8 cellular contexts compared by ENCODE assay signal in genomic region chr11:206002-206384, GRCh38. TPM values are rescaled to one million over a fixed set of nuclear protein-coding genes. Genes with fewer than 3 reads are reported as not detected.
DNase-seq lines count a peak whose midpoint lies in the region; ATAC-seq and TF ChIP-seq lines count a peak whose summit lies in the region.

No MANE protein-coding gene starts in this region.

- ATAC-seq in sciatic nerve = no peak

- DNase-seq in activated naive CD4-positive, alpha-beta T cell treated with Interleukin-2 at 50 U/mL for 16 hours = peak; percentile 1
- no peak for DNase-seq in activated naive CD4-positive, alpha-beta T cell treated with anti-CD3 and anti-CD28 coated beads, Interleukin-2, amount 50 U/mL, for 16 hours
- no peak for DNase-seq in MCF 10A (ENCODE audit: unreplicated experiment)
- no peak for DNase-seq in mesendoderm
- DNase-seq in uterus = peak in 1 of 2 donors; percentile 19
- DNase-seq in sciatic nerve (ENCODE audit: low spot score) = no peak
- no peak for DNase-seq in LoVo (ENCODE audit: low spot score)
- no peak for DNase-seq in stimulated activated CD4-positive, alpha-beta T cell treated with anti-CD3 and anti-CD28 coated beads, Interleukin-12 subunit alpha, Interleukin-12 subunit beta, amount 100 ng/mL, for 4 hours

- H3K79me2 ChIP-seq in mesendoderm (ENCODE audit: control insufficient read depth, insufficient read depth, low read length) = peaks cover 39% of the 10 kb centered on the region

- no CpG with 5 or more reads among the region's 7 CpGs for WGBS in mesendoderm (ENCODE audit: extremely low coverage, insufficient coverage, low lambda C conversion rate)

- peaks cover 48% of the 10 kb centered on the region for H3K79me1 ChIP-seq in mesendoderm (ENCODE audit: low read length)

- no peak overlapping the region for H2BK15ac ChIP-seq in mesendoderm (replicated peaks; ENCODE audit: low read depth)

- H3K4ac ChIP-seq in mesendoderm (ENCODE audit: low read depth, low read length) = no peak overlapping the region

- TF ChIP-seq POLR2A in uterus (IDR thresholded peaks at IDR 0.05) = no peak

- H3K27me3 ChIP-seq in mesendoderm (ENCODE audit: insufficient read depth, low read length, poor library complexity) = no peaks in the 10 kb centered on the region
- H3K27me3 ChIP-seq in uterus = no peaks in the 10 kb centered on the region

- peak overlapping the region; percentile 96 for H3K4me2 ChIP-seq in mesendoderm (ENCODE audit: low read length)

- no peak overlapping the region for H3K23ac ChIP-seq in mesendoderm (ENCODE audit: low read length)

- H3K56ac ChIP-seq in mesendoderm (ENCODE audit: low read length) = peak overlapping the region; percentile 98

- no peak overlapping the region for H4K8ac ChIP-seq in mesendoderm (ENCODE audit: low read depth, low read length)

- intact Hi-C loops in MCF 10A (cut with micrococcal nuclease) (loop anchor here (5.0 kb wide), 1 partner anchor 241 kb away; no protein-coding TSS in a partner anchor), uterus (cut with DNase I; ENCODE audit: low total_unique reads) (loop anchor here (10.0 kb wide), 1 partner anchor 169 kb away; no protein-coding TSS in a partner anchor), sciatic nerve (cut with DNase I) (no loop called here)

- CTCF ChIA-PET in MCF 10A (lab: Yijun Ruan, JAX) = interaction anchor here (0.6 to 5.0 kb wide), 4 partner anchors 99 to 303 kb away, joined by 3 to 18 read pairs (median 3); no protein-coding TSS in a partner anchor

- H3K9me3 Mint-ChIP-seq in MCF 10A (ENCODE audit: unreplicated experiment) = no peaks in the 10 kb centered on the region

- no peak overlapping the region for H3K18ac ChIP-seq in mesendoderm (ENCODE audit: low read length)

- H3K4me3 Mint-ChIP-seq in MCF 10A (ENCODE audit: unreplicated experiment) = peak overlapping the region; percentile 99

- H3K36me3 Mint-ChIP-seq in MCF 10A (ENCODE audit: insufficient read depth, unreplicated experiment) = peaks cover 25% of the 10 kb centered on the region

- no TSS peak for BruUV-seq in MCF 10A (replicated peaks; lab: Mats Ljungman, UMichigan)

- H4K5ac ChIP-seq in mesendoderm (ENCODE audit: low read length) = no peak overlapping the region

- H3K9me3 ChIP-seq in uterus = no peaks in the 10 kb centered on the region

- peaks cover 15% of the 10 kb centered on the region for H3K4me1 Mint-ChIP-seq in MCF 10A (ENCODE audit: insufficient read depth, unreplicated experiment)

- H3K9ac ChIP-seq in mesendoderm (ENCODE audit: low read length) = peak overlapping the region; percentile 93

- no peak for TF ChIP-seq CTCF in MCF 10A (IDR thresholded peaks at IDR 0.05; ENCODE audit: unreplicated experiment)
- no peak for TF ChIP-seq CTCF in uterus (IDR thresholded peaks at IDR 0.05)

- peak overlapping the region; percentile 99 for H3K27ac Mint-ChIP-seq in MCF 10A (ENCODE audit: low read depth, unreplicated experiment)

- POLR2A ChIA-PET in MCF 10A (lab: Yijun Ruan, JAX) = interaction anchor here (0.8 to 5.9 kb wide), 12 partner anchors 9 to 300 kb away, joined by 4 to 136 read pairs (median 18); partner anchors contain the start of genes PKP3, PSMD13, PTDSS2 and RNH1

- H2BK120ac ChIP-seq in mesendoderm (ENCODE audit: low read depth, low read length) = no peak overlapping the region

- no peak overlapping the region for H2BK5ac ChIP-seq in mesendoderm (ENCODE audit: low read length)

- H3K27ac ChIP-seq in mesendoderm (ENCODE audit: low read depth, low read length) (no peak overlapping the region), uterus (peak overlapping the region; percentile 89 to 94)

- no peak overlapping the region for H2AK5ac ChIP-seq in mesendoderm (ENCODE audit: low read length)

- H3K4me3 ChIP-seq in mesendoderm (ENCODE audit: low read length) (no peak overlapping the region), uterus (peak overlapping the region; percentile 91 to 92)

- no peaks in the 10 kb centered on the region for H3K27me3 Mint-ChIP-seq in MCF 10A (ENCODE audit: insufficient read depth, unreplicated experiment)

- peaks cover 12% of the 10 kb centered on the region for H3K4me1 ChIP-seq in mesendoderm (ENCODE audit: control insufficient read depth, low read depth, low read length)
- H3K4me1 ChIP-seq in uterus = peaks cover 13 to 26% of the 10 kb centered on the region in 2 donors

- H3K36me3 ChIP-seq in mesendoderm (ENCODE audit: control insufficient read depth, insufficient read depth, low read length) (peaks cover 4% of the 10 kb centered on the region), uterus (no peaks in the 10 kb centered on the region)

RNA-seq across cellular contexts. Expression of gene BET1L, which starts 1.2 kb away (rescaled TPM):
- 65.3 and 66.1 TPM in 2 replicates for total RNA-seq in MCF 10A (2022)
- 32.5 TPM for polyA plus RNA-seq in mesendoderm (2013, experiment 1 of 2)
- polyA plus RNA-seq in mesendoderm (2013, experiment 2 of 2) = 32.9 TPM
- 10 to 100 TPM in 3 of 4 donors, 1 to 10 TPM in 1; 8.7 to 57.8 (median 15.0) TPM for total RNA-seq in uterus
- total RNA-seq in sciatic nerve = 48.1 TPM

RNA-seq across cellular contexts. Expression of gene RIC8A, which starts 1.5 kb away (rescaled TPM):
- total RNA-seq in MCF 10A (2022) = 93.3 and 109 TPM in 2 replicates
- polyA plus RNA-seq in mesendoderm (2013, experiment 1 of 2) = 72.3 TPM
- 76.0 TPM for polyA plus RNA-seq in mesendoderm (2013, experiment 2 of 2)
- total RNA-seq in uterus = 100 to 1,000 TPM in 2 of 4 donors, 10 to 100 TPM in 2; 84.5 to 376 (median 192) TPM
- 74.7 TPM for total RNA-seq in sciatic nerve

RNA-seq across cellular contexts. Expression of gene SCGB1C1, which starts 13.1 kb away (rescaled TPM):
- total RNA-seq in MCF 10A (2022) (not detected in 2 replicates), uterus (not detected), sciatic nerve (not detected)
- not detected for polyA plus RNA-seq in mesendoderm (2013, experiment 1 of 2)
- polyA plus RNA-seq in mesendoderm (2013, experiment 2 of 2) = not detected

RNA-seq across cellular contexts. Expression of gene SIRT3, which starts 30.1 kb away (rescaled TPM):
- total RNA-seq in MCF 10A (2022) (19.8 and 20.5 TPM in 2 replicates), uterus (10 to 100 TPM in 2 of 4 donors, 1 to 10 TPM in 2; 1.5 to 25.9 (median 9.8) TPM), sciatic nerve (21.7 TPM)
- polyA plus RNA-seq in mesendoderm (2013, experiment 1 of 2) = 7.5 TPM
- polyA plus RNA-seq in mesendoderm (2013, experiment 2 of 2) = 6.9 TPM

RNA-seq across cellular contexts. Expression of gene PSMD13, which starts 30.8 kb away (rescaled TPM):
- 86.8 and 103 TPM in 2 replicates for total RNA-seq in MCF 10A (2022)
- polyA plus RNA-seq in mesendoderm (2013, experiment 1 of 2) = 85.7 TPM
- polyA plus RNA-seq in mesendoderm (2013, experiment 2 of 2) = 85.1 TPM
- 10 to 100 TPM; 17.9 to 94.3 (median 78.2) TPM for total RNA-seq in uterus
- 79.4 TPM for total RNA-seq in sciatic nerve
